16 cellular contexts compared by ENCODE assay signal in the genomic region with DNA sequence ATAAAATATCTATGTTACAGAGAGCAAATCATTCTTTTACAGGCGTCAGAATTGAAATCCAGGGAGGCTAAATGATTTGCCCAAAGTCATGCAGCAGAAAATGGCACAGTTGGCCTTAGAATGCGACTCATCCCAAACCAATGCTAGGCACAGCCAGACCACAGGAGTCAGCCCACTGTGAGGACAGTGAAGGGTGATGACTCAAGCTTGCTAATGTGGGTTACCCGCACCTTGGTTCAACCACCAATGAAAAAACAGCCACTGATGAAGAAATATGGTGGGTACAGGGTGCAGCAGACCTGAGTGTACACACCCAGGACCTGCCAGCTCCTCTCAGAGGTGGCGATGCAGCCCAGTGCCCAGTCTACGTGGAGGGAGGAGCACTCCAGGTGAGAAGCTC.
DNase-seq lines count a peak whose midpoint lies in the region; ATAC-seq and TF ChIP-seq lines count a peak whose summit lies in the region.
"Had no signal": no experiment of that assay in that cellular context is flagged by ENCODE, and none has a peak within 500 bp of the region (broad histone marks: within the 10 kb centered on the region; RNA-seq: fewer than 3 reads in every experiment).

No MANE protein-coding gene starts in this region.

- peak; percentile 59 for DNase-seq in AG10803 (ENCODE audit: low read depth)
- peak; percentile 65 for DNase-seq in HS-5 (ENCODE audit: low read depth)
- peak; percentile 17 for DNase-seq in SW480 (ENCODE audit: low spot score)
- DNase-seq in iris pigment epithelial cell (ENCODE audit: low read depth), result peak; percentile 74
- DNase-seq in NCI-H1694 treated with DMSO at 0.1 percent for 48 hours (lab: John Stamatoyannopoulos, UW), result no peak
- DNase-seq in HT-29 (ENCODE audit: low spot score), result no peak
- DNase-seq: C1 segment of cervical spinal cord; DMS79; Karpas-422; left ventricle myocardium inferior; naive thymus-derived CD8-positive, alpha-beta T cell; transverse colon had no signal

- no peak for TF ChIP-seq CTCF in AG10803 (conservative IDR thresholded peaks at IDR 0.05; ENCODE audit: low read length)

- H3K4me3 ChIP-seq in AG10803 (ENCODE audit: low read length), result no peak overlapping the region
- H3K4me3 ChIP-seq: hepatocyte, left ventricle myocardium inferior, right atrium auricular region, transverse colon had no signal

- no peak for ATAC-seq in GM18517 (IDR thresholded peaks at IDR 0.05; ENCODE audit: unreplicated experiment)
- ATAC-seq in GM18511 (IDR thresholded peaks at IDR 0.05; ENCODE audit: unreplicated experiment), result no peak
- ATAC-seq: naive thymus-derived CD8-positive, alpha-beta T cell had no signal

Comparison
In these comparisons a context has a peak if more than half of its experiments do, and no peak if none do; other contexts are left out.
1. DNase-seq: peak in AG10803 (single experiment), HS-5 (single experiment), SW480 (single experiment) and iris pigment epithelial cell (single experiment); none in NCI-H1694 treated with DMSO at 0.1 percent for 48 hours (single experiment) and HT-29 (single experiment).